Comparison of ENCODE assay signal across 26 cellular contexts in genomic region chr21:32134441-32135159, GRCh38.
DNase-seq lines count a peak whose midpoint lies in the region; ATAC-seq and TF ChIP-seq lines count a peak whose summit lies in the region.
"Had no signal": no experiment of that assay in that cellular context is flagged by ENCODE, and none has a peak within 500 bp of the region (broad histone marks: within the 10 kb centered on the region; RNA-seq: fewer than 3 reads in every experiment).

No MANE protein-coding gene starts in this region.

- peak; percentile 9 for DNase-seq in NCI-H82 treated with DMSO at 0.1 percent for 48 hours (lab: John Stamatoyannopoulos, UW; ENCODE audit: unreplicated experiment)
- DNase-seq in ecto neural progenitor cell (ENCODE audit: low spot score): peak; percentile 29
- no peak for DNase-seq in neuronal stem cell (ENCODE audit: low spot score)
- DNase-seq in medulla oblongata (ENCODE audit: extremely low spot score): no peak
- DNase-seq in mesenteric fat pad (ENCODE audit: low spot score): no peak
- no peak for DNase-seq in H7
- DNase-seq: activated CD4-positive, alpha-beta memory T cell treated with anti-CD3 and anti-CD28 coated beads, Interleukin-2, amount 10 ng/mL, durations not matched to agents 7 days and 5 days; activated CD8-positive, alpha-beta memory T cell treated with anti-CD3 and anti-CD28 coated beads, Interleukin-2, amount 50 U/mL, for 4 hours; activated naive CD4-positive, alpha-beta T cell treated with Interleukin-2 at 50 U/mL for 16 hours; Caco-2; central memory CD4-positive, alpha-beta T cell; DMS53; foreskin melanocyte; HCEC 1CT; Kasumi-1; mucosa of descending colon; NCI-H1436 treated with DMSO at 0.1 percent for 48 hours; NCI-H2107; OCI-M1; spleen; stimulated activated CD8-positive, alpha-beta memory T cell treated with anti-CD3 and anti-CD28 coated beads, Interleukin-4, amount 100 ng/mL, for 48 hours; stomach; T-helper 17 cell; transverse colon had no signal

- H2AK5ac ChIP-seq in neuronal stem cell (ENCODE audit: low read depth, low read length): no peak overlapping the region

- peak overlapping the region; percentile 70 for H3K18ac ChIP-seq in neuronal stem cell (ENCODE audit: low read length)

- H2BK5ac ChIP-seq in neuronal stem cell (ENCODE audit: low read length): no peak overlapping the region

- H3K23ac ChIP-seq in neuronal stem cell (ENCODE audit: low read depth, low read length, poor library complexity): no peak overlapping the region

- H3K4me1 ChIP-seq in neuronal stem cell (ENCODE audit: control insufficient read depth in 2 of 2, insufficient read depth in 1 of 2, low read depth in 1 of 2, low read length in 2 of 2): no peaks in the 10 kb centered on the region
- H3K4me1 ChIP-seq: Caco-2, spleen, stomach, transverse colon had no signal

- no peak overlapping the region for H2BK120ac ChIP-seq in neuronal stem cell (ENCODE audit: low read depth, low read length)

- H2BK15ac ChIP-seq in neuronal stem cell (ENCODE audit: low read length): no peak overlapping the region

- H3K9ac ChIP-seq in neuronal stem cell (ENCODE audit: low read depth, low read length, poor library complexity): no peak overlapping the region

- H3K4me3 ChIP-seq in neuronal stem cell (ENCODE audit: low read length in 2 of 2) (no peak overlapping the region), H7 (ENCODE audit: insufficient read depth, low read depth, low read length) (no peak overlapping the region)
- H3K4me3 ChIP-seq: mucosa of descending colon, spleen, stomach, transverse colon had no signal

- no peak overlapping the region for H4K91ac ChIP-seq in neuronal stem cell (ENCODE audit: low read depth, low read length, poor library complexity)

- H4K8ac ChIP-seq in neuronal stem cell (ENCODE audit: low read depth, low read length): no peak overlapping the region

- no CpG with 5 or more reads among the region's 11 CpGs for WGBS in neuronal stem cell (ENCODE audit: extremely low coverage in 2 of 2, insufficient read length in 2 of 2, insufficient replicate concordance in 1 of 2), 2 donors

- no peak overlapping the region for H3K4ac ChIP-seq in neuronal stem cell (ENCODE audit: low read length)

- H3K9me3 ChIP-seq in neuronal stem cell (replicated peaks in 1 of 2; ENCODE audit: control insufficient read depth in 2 of 2, insufficient read depth in 1 of 2, low read depth in 1 of 2, low read length in 2 of 2): peaks cover 0 to 7% of the 10 kb centered on the region in 2 donors
- H3K9me3 ChIP-seq: mucosa of descending colon, transverse colon had no signal

- no peak for ATAC-seq in SK-N-SH treated with all-trans-retinoic acid at 6 μM for 48 hours
- ATAC-seq: esophagus mucosa, mucosa of descending colon, T-helper 17 cell had no signal

- no peak overlapping the region for H2AFZ ChIP-seq in neuronal stem cell (ENCODE audit: low read length)

- H3K27me3 ChIP-seq in neuronal stem cell (ENCODE audit: control insufficient read depth in 3 of 3, insufficient read depth in 3 of 3, low read depth in 1 of 3, low read length in 3 of 3) (peaks cover 0 to 7% (median 0%) of the 10 kb centered on the region in 3 experiments), H7 (ENCODE audit: control insufficient read depth, insufficient read depth, low read length) (no peaks in the 10 kb centered on the region)
- H3K27me3 ChIP-seq: transverse colon had no signal

- no peak overlapping the region for H3K14ac ChIP-seq in neuronal stem cell (ENCODE audit: low read length)

- no peak overlapping the region for H3K27ac ChIP-seq in neuronal stem cell (replicated peaks; ENCODE audit: low read length)
- H3K27ac ChIP-seq: spleen, stomach, transverse colon had no signal

- H3K79me1 ChIP-seq in neuronal stem cell (ENCODE audit: low read depth, low read length): no peaks in the 10 kb centered on the region

- H3K4me2 ChIP-seq in neuronal stem cell (ENCODE audit: insufficient read depth, low read length, poor library complexity, severe bottlenecking): no peak overlapping the region

- H2BK12ac ChIP-seq in neuronal stem cell (ENCODE audit: low read length): no peak overlapping the region

- H3K36me3 ChIP-seq in neuronal stem cell (replicated peaks in 1 of 2; ENCODE audit: control insufficient read depth in 2 of 2, insufficient read depth in 2 of 2, low read length in 2 of 2) (no peaks in the 10 kb centered on the region), H7 (replicated peaks; ENCODE audit: control insufficient read depth, insufficient read depth, low read length) (no peaks in the 10 kb centered on the region)
- H3K36me3 ChIP-seq: spleen, stomach, transverse colon had no signal

TF ChIP-seq in SK-N-SH treated with all-trans-retinoic acid at 6 μM for 48 hours, 23 proteins besides CTCF, POLR2A, EP300 and RAD21 (continues in another document):
- TF ChIP-seq RARB (CRISPR knock-in tag; IDR thresholded peaks at IDR 0.05): no peak
- no peak for TF ChIP-seq ISL1 (CRISPR knock-in tag; IDR thresholded peaks at IDR 0.05)
- no peak for TF ChIP-seq ARNTL (CRISPR knock-in tag; IDR thresholded peaks at IDR 0.05; ENCODE audit: borderline replicate concordance, low read depth)
- no peak for TF ChIP-seq ZFP30 (CRISPR knock-in tag; IDR thresholded peaks at IDR 0.05)
- no peak for TF ChIP-seq PATZ1 (CRISPR knock-in tag; IDR thresholded peaks at IDR 0.05; ENCODE audit: borderline replicate concordance)
- no peak for TF ChIP-seq ZC3H10 (CRISPR knock-in tag; IDR thresholded peaks at IDR 0.05)
- no peak for TF ChIP-seq POU6F1 (CRISPR knock-in tag; IDR thresholded peaks at IDR 0.05; ENCODE audit: borderline replicate concordance, low read depth)
- TF ChIP-seq OSR1 (CRISPR knock-in tag; IDR thresholded peaks at IDR 0.05): no peak
- TF ChIP-seq ESRRG (CRISPR knock-in tag; IDR thresholded peaks at IDR 0.05): no peak
- TF ChIP-seq ZFP3 (CRISPR knock-in tag; IDR thresholded peaks at IDR 0.05): no peak
- no peak for TF ChIP-seq BACH2 (CRISPR knock-in tag; IDR thresholded peaks at IDR 0.05; ENCODE audit: borderline replicate concordance)
- TF ChIP-seq CREB5 (CRISPR knock-in tag; IDR thresholded peaks at IDR 0.05; ENCODE audit: low read depth): no peak

Comparison
In these comparisons a context has a peak if more than half of its experiments do, and no peak if none do; other contexts are left out.
1. DNase-seq: peak in NCI-H82 treated with DMSO at 0.1 percent for 48 hours (single experiment) and ecto neural progenitor cell (single experiment); none in neuronal stem cell (single experiment), medulla oblongata (single experiment), mesenteric fat pad (single experiment) and H7 (single experiment).